ENCODE assay signal across 8 cellular contexts in genomic region chr1:39900662-39901485, GRCh38. TPM values are rescaled to one million over a fixed set of nuclear protein-coding genes. Genes with fewer than 3 reads are reported as not detected.
DNase-seq lines count a peak whose midpoint lies in the region; FAIRE-seq and TF ChIP-seq lines count a peak whose summit lies in the region.

No MANE protein-coding gene starts in this region.

- no peak for TF ChIP-seq CTCF in astrocyte of the spinal cord (IDR thresholded peaks at IDR 0.05; ENCODE audit: low read depth, low read length)
- peak in 1 of 3 experiments; percentile 4 for TF ChIP-seq CTCF in keratinocyte (optimal IDR thresholded peaks at IDR 0.05 in 1 of 3, IDR thresholded peaks at IDR 0.05 in 1 of 3, conservative IDR thresholded peaks at IDR 0.05 in 1 of 3; ENCODE audit: extremely low read depth in 1 of 3, insufficient read depth in 2 of 3, low read length in 3 of 3)
- TF ChIP-seq CTCF in stomach (IDR thresholded peaks at IDR 0.05), result no peak

- H3K36me3 ChIP-seq in keratinocyte (ENCODE audit: control insufficient read depth in 2 of 2, extremely low read depth in 1 of 2, insufficient read depth in 2 of 2, low read length in 2 of 2) (no peaks in the 10 kb centered on the region), stomach (no peaks in the 10 kb centered on the region)

- H3K4me3 ChIP-seq in astrocyte of the spinal cord (ENCODE audit: low read depth, low read length), result peak overlapping the region; percentile 47
- peak overlapping the region; percentile 70 to 80 (median 76) for H3K4me3 ChIP-seq in keratinocyte (ENCODE audit: control insufficient read depth in 2 of 3, extremely low read depth in 1 of 3, insufficient read depth in 2 of 3, low read depth in 1 of 3, low read length in 3 of 3)
- H3K4me3 ChIP-seq in stomach, result peak overlapping the region; percentile 64 to 78 (median 68)

- WGBS in stomach, 5 donors, result 2 to 10% (median 4%) methylated on average over 14 to 68 of the region's 68 CpGs

- H3K4me1 ChIP-seq in keratinocyte (ENCODE audit: control insufficient read depth, extremely low read depth, insufficient read depth, low read length), result peaks cover 21% of the 10 kb centered on the region
- H3K4me1 ChIP-seq in stomach, result peaks cover 10 to 44% (median 37%) of the 10 kb centered on the region in 4 donors

- H2AFZ ChIP-seq in keratinocyte (ENCODE audit: control insufficient read depth, low read length), result peak overlapping the region; percentile 91

- H3K9ac ChIP-seq in keratinocyte (ENCODE audit: control insufficient read depth, extremely low read depth, insufficient read depth, low read length), result peak overlapping the region; percentile 75

- H3K79me2 ChIP-seq in keratinocyte (ENCODE audit: control insufficient read depth, insufficient read depth, low read length), result no peaks in the 10 kb centered on the region

- H3K27me3 ChIP-seq in keratinocyte (ENCODE audit: control insufficient read depth, extremely low read depth, insufficient read depth, low read length) (no peaks in the 10 kb centered on the region), stomach (peaks cover 0 to 62% (median 27%) of the 10 kb centered on the region in 3 donors)

- intact Hi-C loops in stomach (cut with DNase I; ENCODE audit: low total_unique reads), result loop anchor here (5.0 kb wide), 1 partner anchor 84 kb away; no protein-coding TSS in a partner anchor

- in situ Hi-C loops in astrocyte of the spinal cord (cut with HindIII; ENCODE audit: low sequenced_read_pairs), result no loop called here

- dilution Hi-C loops in keratinocyte (cut with MboI; ENCODE audit: extremely low pct_ligation_motif_present, low sequenced_read_pairs), result no loop called here

- H3K27ac ChIP-seq in keratinocyte (ENCODE audit: control insufficient read depth, insufficient read depth, low read length), result peak overlapping the region; percentile 34
- H3K27ac ChIP-seq in stomach, result peak overlapping the region; percentile 68 to 90 (median 80)

- H4K20me1 ChIP-seq in keratinocyte (ENCODE audit: control insufficient read depth, extremely low read depth, insufficient read depth, low read length), result peaks cover 2% of the 10 kb centered on the region

- H3K9me1 ChIP-seq in keratinocyte (ENCODE audit: control insufficient read depth, extremely low read depth, insufficient read depth, low read length), result no peaks in the 10 kb centered on the region

- peak; percentile 33 for DNase-seq in activated T-cell treated with anti-CD3 and anti-CD28 coated beads, Interleukin-2, amount 50 U/mL, for 1 hour
- DNase-seq in activated T-cell treated with anti-CD3 and anti-CD28 coated beads for 4 hours (no peak), NCI-H2107 treated with DMSO at 0.1 percent for 48 hours (lab: John Stamatoyannopoulos, UW; ENCODE audit: unreplicated experiment) (peak; percentile 100), astrocyte of the spinal cord (ENCODE audit: low read depth, low spot score) (peak; percentile 35), keratinocyte (ENCODE audit: low read depth, low spot score) (no peak), stomach (peak; percentile 43), GM19238 (ENCODE audit: insufficient read length, low spot score) (no peak), putamen (ENCODE audit: low spot score) (no peak)

- H3K9me3 ChIP-seq in keratinocyte (ENCODE audit: control insufficient read depth, low read depth, low read length) (no peaks in the 10 kb centered on the region), stomach (no peaks in the 10 kb centered on the region)

- no peak for TF ChIP-seq EP300 in stomach (IDR thresholded peaks at IDR 0.05)

- FAIRE-seq in keratinocyte (lab: Jason Lieb, UNC), result no peak

- H3K4me2 ChIP-seq in keratinocyte (ENCODE audit: control insufficient read depth, extremely low read depth, insufficient read depth, low read depth, low read length), result peak overlapping the region; percentile 87

- no peak for TF ChIP-seq POLR2A in stomach (IDR thresholded peaks at IDR 0.05)

RNA-seq across cellular contexts. Expression of gene MYCL, which starts 0.8 kb away (rescaled TPM):
- polyA plus RNA-seq in keratinocyte, result 5.1 to 7.7 TPM (median 5.4 TPM) in 3 replicates
- polyA plus RNA-seq in keratinocyte (2011; ENCODE audit: low read depth), result 5.5 TPM
- polyA plus RNA-seq in keratinocyte (2011; cell fraction: cytosol; rRNA removed), result 4.5 and 5.2 TPM in 2 replicates
- polyA plus RNA-seq in keratinocyte (2011; cell fraction: nucleus; rRNA removed), result 5.9 and 6.0 TPM in 2 replicates
- polyA plus RNA-seq in keratinocyte (2012; ENCODE audit: low replicate concordance), result 3.8 and 13.1 TPM in 2 replicates
- polyA minus RNA-seq in keratinocyte, result 1.7 to 7.6 TPM (median 4.8 TPM) in 3 replicates
- 8.2 TPM for polyA minus RNA-seq in keratinocyte (2011; cell fraction: cytosol; rRNA and poly(A)+ RNA removed)
- 4.1 and 4.7 TPM in 2 replicates for polyA minus RNA-seq in keratinocyte (2011; cell fraction: nucleus; rRNA and poly(A)+ RNA removed)
- total RNA-seq in stomach, result 10 to 100 TPM in 1 of 5 donors, 1 to 10 TPM in 3, not detected in 1; 4.5 to 39.4 (median 5.8) TPM
- 1 to 10 TPM in 2 of 3 donors, under 1 TPM in 1; 0.61 to 4.4 (median 1.7) TPM for polyA plus RNA-seq in stomach

RNA-seq across cellular contexts. Expression of gene TRIT1, which starts 17.6 kb away (rescaled TPM):
- polyA plus RNA-seq in keratinocyte, result 19.6 to 27.0 TPM (median 21.2 TPM) in 3 replicates
- 27.3 TPM for polyA plus RNA-seq in keratinocyte (2011; ENCODE audit: low read depth)
- polyA plus RNA-seq in keratinocyte (2011; cell fraction: cytosol; rRNA removed), result 13.0 and 19.5 TPM in 2 replicates
- polyA plus RNA-seq in keratinocyte (2011; cell fraction: nucleus; rRNA removed), result 30.1 and 38.7 TPM in 2 replicates
- 15.8 and 18.6 TPM in 2 replicates for polyA plus RNA-seq in keratinocyte (2012; ENCODE audit: low replicate concordance)
- polyA minus RNA-seq in keratinocyte, result 7.8 to 27.4 TPM (median 19.6 TPM) in 3 replicates
- polyA minus RNA-seq in keratinocyte (2011; cell fraction: cytosol; rRNA and poly(A)+ RNA removed), result 14.4 TPM
- polyA minus RNA-seq in keratinocyte (2011; cell fraction: nucleus; rRNA and poly(A)+ RNA removed), result 14.7 and 20.9 TPM in 2 replicates
- 10 to 100 TPM in 3 of 5 donors, 1 to 10 TPM in 2; 4.3 to 42.0 (median 10.5) TPM for total RNA-seq in stomach
- polyA plus RNA-seq in stomach, result 10 to 100 TPM; 10.3 to 18.5 (median 11.0) TPM

RNA-seq across cellular contexts. Expression of gene MFSD2A, which starts 54.1 kb away (rescaled TPM):
- polyA plus RNA-seq in keratinocyte (50.1 to 62.5 TPM (median 57.0 TPM) in 3 replicates), stomach (1 to 10 TPM in 1 of 3 donors, under 1 TPM in 2; 0.75 to 9.1 (median 0.76) TPM)
- polyA plus RNA-seq in keratinocyte (2011; ENCODE audit: low read depth), result 12.6 TPM
- polyA plus RNA-seq in keratinocyte (2011; cell fraction: cytosol; rRNA removed), result 27.3 and 32.3 TPM in 2 replicates
- 199 and 235 TPM in 2 replicates for polyA plus RNA-seq in keratinocyte (2011; cell fraction: nucleus; rRNA removed)
- 33.2 and 47.8 TPM in 2 replicates for polyA plus RNA-seq in keratinocyte (2012; ENCODE audit: low replicate concordance)
- 59.1 to 118 TPM (median 79.8 TPM) in 3 replicates for polyA minus RNA-seq in keratinocyte
- 25.9 TPM for polyA minus RNA-seq in keratinocyte (2011; cell fraction: cytosol; rRNA and poly(A)+ RNA removed)
- 60.7 and 73.3 TPM in 2 replicates for polyA minus RNA-seq in keratinocyte (2011; cell fraction: nucleus; rRNA and poly(A)+ RNA removed)
- 10 to 100 TPM in 1 of 5 donors, 1 to 10 TPM in 3, not detected in 1; 2.0 to 16.1 (median 7.0) TPM for total RNA-seq in stomach

Comparison
In these comparisons a context has a peak if more than half of its experiments do, and no peak if none do; other contexts are left out.
1. DNase-seq: peak in activated T-cell treated with anti-CD3 and anti-CD28 coated beads, Interleukin-2, amount 50 U/mL, for 1 hour (single experiment), NCI-H2107 treated with DMSO at 0.1 percent for 48 hours (single experiment), astrocyte of the spinal cord (single experiment) and stomach (single experiment); none in activated T-cell treated with anti-CD3 and anti-CD28 coated beads for 4 hours (single experiment), keratinocyte (single experiment), GM19238 (single experiment) and putamen (single experiment).
2. Peak in every context shown above with its lines, with median percentiles within 50 percentile points of each other: H3K4me3 ChIP-seq.